ENCODE assay signal across 24 cellular contexts in the genomic region with DNA sequence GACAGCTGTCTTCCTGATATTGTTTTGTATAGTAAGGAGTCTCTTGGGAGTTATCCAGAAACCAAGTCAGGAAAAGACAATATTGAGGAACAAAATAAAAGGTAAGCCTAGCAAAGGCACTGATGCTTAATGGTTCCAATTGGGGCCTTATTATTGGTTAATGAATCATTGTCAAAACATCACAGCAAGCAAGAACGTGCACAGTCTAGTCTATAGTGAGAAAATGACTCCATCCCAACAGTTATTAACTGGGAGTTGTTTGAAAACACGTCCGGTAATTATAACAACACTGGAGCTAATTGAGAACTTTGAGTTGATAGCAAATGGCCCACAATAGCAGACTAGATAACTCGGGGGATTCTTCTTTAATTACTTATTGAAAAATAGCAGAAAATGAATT. TPM values are rescaled to one million over a fixed set of nuclear protein-coding genes. Genes with fewer than 3 reads are reported as not detected.
DNase-seq lines count a peak whose midpoint lies in the region; ATAC-seq, FAIRE-seq and TF ChIP-seq lines count a peak whose summit lies in the region.
"Had no signal": no experiment of that assay in that cellular context is flagged by ENCODE, and none has a peak within 500 bp of the region (broad histone marks: within the 10 kb centered on the region; RNA-seq: fewer than 3 reads in every experiment).

No MANE protein-coding gene starts in this region.

- H3K9me2 ChIP-seq in Karpas-422 (replicated peaks; ENCODE audit: insufficient read depth, low read length) = no peaks in the 10 kb centered on the region

- H3K9me3 ChIP-seq in Karpas-422 (ENCODE audit: low read length) = no peaks in the 10 kb centered on the region
- H3K9me3 ChIP-seq: BE2C had no signal

- FAIRE-seq in H54 (lab: Jason Lieb, UNC) = no peak
- FAIRE-seq: A204.1, GM12878, GM19239 had no signal

- TF ChIP-seq POLR2A in H54 (IDR thresholded peaks at IDR 0.05; ENCODE audit: low read depth, low read length) = no peak

- ATAC-seq in foreskin keratinocyte = peak; percentile 44
- ATAC-seq in GM19395 (IDR thresholded peaks at IDR 0.05; ENCODE audit: unreplicated experiment) = no peak
- ATAC-seq: GM12878 had no signal

- no peaks in the 10 kb centered on the region for H3K4me1 ChIP-seq in foreskin keratinocyte
- H3K4me1 ChIP-seq in Karpas-422 (ENCODE audit: low read length) = no peaks in the 10 kb centered on the region
- H3K4me1 ChIP-seq: BE2C had no signal

- CTCF ChIA-PET in RWPE1 (lab: Yijun Ruan, JAX) = interaction anchor here (0.6 kb wide), 1 partner anchor 59 kb away, joined by 4 read pairs; no protein-coding TSS in a partner anchor

- POLR2A ChIA-PET in RWPE1 (lab: Yijun Ruan, JAX; ENCODE audit: low non-redundant PET) = no interaction called here

- H3K27ac ChIP-seq in RWPE1 (no peak overlapping the region), foreskin keratinocyte (no peak overlapping the region), Karpas-422 (ENCODE audit: low read length) (no peak overlapping the region)
- H3K27ac ChIP-seq: GM23248 had no signal

- TF ChIP-seq CTCF in RWPE1 (conservative IDR thresholded peaks at IDR 0.05; ENCODE audit: low read depth) (no peak), foreskin keratinocyte (conservative IDR thresholded peaks at IDR 0.05) (no peak)

- H4K20me1 ChIP-seq in Karpas-422 (ENCODE audit: insufficient read depth, low read depth, low read length) = no peaks in the 10 kb centered on the region

- no peaks in the 10 kb centered on the region for H3K36me3 ChIP-seq in Karpas-422 (ENCODE audit: insufficient read depth, low read length)
- H3K36me3 ChIP-seq: BE2C had no signal

- no peak overlapping the region for H3K9ac ChIP-seq in Karpas-422 (ENCODE audit: low read length)
- H3K9ac ChIP-seq: GM23248 had no signal

- no peak overlapping the region for H3K4me3 ChIP-seq in Karpas-422 (ENCODE audit: low read length)
- H3K4me3 ChIP-seq: GM12878, GM23248 had no signal

- H3K27me3 ChIP-seq in foreskin keratinocyte (peaks cover 46% of the 10 kb centered on the region), Karpas-422 (ENCODE audit: low read length) (no peaks in the 10 kb centered on the region)

- DNase-seq in NCI-H1105 (lab: John Stamatoyannopoulos, UW) (peak; percentile 77), NCI-H1105 treated with DMSO at 0.1 percent for 48 hours (lab: John Stamatoyannopoulos, UW) (peak; percentile 97), RWPE1 (ENCODE audit: low spot score) (peak; percentile 30), foreskin keratinocyte (peak; percentile 18 to 45), Karpas-422 (no peak), H54 (ENCODE audit: insufficient read length, low spot score) (no peak)
- DNase-seq: ACHN; BE2C; C1 segment of cervical spinal cord; CD4-positive, CD25-positive, alpha-beta regulatory T cell; CD8-positive, alpha-beta memory T cell; COR-L47; DMS 273 treated with DMSO at 0.1 percent for 48 hours; DMS53; DND-41; EL; GM23248; HCEC 1CT had no signal

- H2AFZ ChIP-seq in Karpas-422 (ENCODE audit: low read length) = no peak overlapping the region
- H2AFZ ChIP-seq: GM23248 had no signal

- H3K4me2 ChIP-seq in Karpas-422 (ENCODE audit: low read depth, low read length, poor library complexity, severe bottlenecking) = no peak overlapping the region

- no peaks in the 10 kb centered on the region for H3K79me2 ChIP-seq in Karpas-422 (ENCODE audit: low read length)

RNA-seq across cellular contexts. Expression of gene BSX, which starts 17.7 kb away (rescaled TPM):
- not detected in 2 replicates for total RNA-seq in foreskin keratinocyte
- polyA plus RNA-seq in foreskin keratinocyte = not detected in 2 replicates
- total RNA-seq in Karpas-422 (2014; rRNA removed; shearing (Covaris generic); ENCODE audit: low replicate concordance) = not detected in 2 replicates
- total RNA-seq: CD4-positive, CD25-positive, alpha-beta regulatory T cell; CD8-positive, alpha-beta memory T cell; G401; GM12878; GM23248; HT-29 had no signal
- polyA plus RNA-seq: CD4-positive, CD25-positive, alpha-beta regulatory T cell; CD8-positive, alpha-beta memory T cell; GM12878; GM23248 had no signal

Comparison
In these comparisons a context has a peak if more than half of its experiments do, and no peak if none do; other contexts are left out.
1. DNase-seq: peak in NCI-H1105 (single experiment), NCI-H1105 treated with DMSO at 0.1 percent for 48 hours (single experiment), RWPE1 (single experiment) and foreskin keratinocyte (2 of 2); none in Karpas-422 (single experiment) and H54 (single experiment).